ENCODE assay signal across 18 cellular contexts in genomic region chr11:8344346-8344745, GRCh38.
DNase-seq lines count a peak whose midpoint lies in the region; ATAC-seq, FAIRE-seq and TF ChIP-seq lines count a peak whose summit lies in the region.
"Had no signal": no experiment of that assay in that cellular context is flagged by ENCODE, and none has a peak within 500 bp of the region (broad histone marks: within the 10 kb centered on the region; RNA-seq: fewer than 3 reads in every experiment).

No MANE protein-coding gene starts in this region.

- H3K27ac Mint-ChIP-seq in activated naive CD4-positive, alpha-beta T cell treated with anti-CD3 and anti-CD28 coated beads, Interleukin-2, amount 50 U/mL, for 72 hours, result no peak overlapping the region
- H3K27ac Mint-ChIP-seq: CD4-positive, CD25-positive, alpha-beta regulatory T cell; CD8-positive, alpha-beta T cell had no signal

- H3K9ac ChIP-seq in OCI-LY3 (ENCODE audit: low read length), result no peak overlapping the region; the same call in 1 of the 2 replicates
- H3K9ac ChIP-seq in K562 (ENCODE audit: insufficient read depth in 1 of 2, low read depth in 2 of 2, low read length in 2 of 2), result no peak overlapping the region
- H3K9ac ChIP-seq: BLaER1 had no signal

- no peak for TF ChIP-seq RAD21 in K562 (CRISPR knock-in tag; conservative IDR thresholded peaks at IDR 0.05 in 1 of 2, IDR thresholded peaks at IDR 0.05 in 1 of 2)

- H3K4me2 ChIP-seq in OCI-LY3 (ENCODE audit: low read length), result peak overlapping the region; percentile 99; the same call in 1 of the 2 replicates
- no peak overlapping the region for H3K4me2 ChIP-seq in K562 (ENCODE audit: insufficient read depth, low read length)

- WGBS in K562 (ENCODE audit: insufficient coverage, low coverage, missing lambda C conversion rate), result 4% methylated on average over 3 of the region's 3 CpGs
- WGBS in spleen, 5 donors, result 63 to 80% (median 77%) methylated on average over 3 of the region's 3 CpGs

- DNase-seq in K562 (ENCODE audit: extremely low read depth in 1 of 4, low spot score in 3 of 4), result no peak
- DNase-seq in spleen, result no peak
- no peak for DNase-seq in activated naive CD4-positive, alpha-beta T cell treated with anti-CD3 and anti-CD28 coated beads, Interleukin-2, amount 50 U/mL, for 72 hours (ENCODE audit: low spot score in 2 of 2)
- DNase-seq in activated T-cell treated with anti-CD3 and anti-CD28 coated beads for 4 hours, result no peak
- DNase-seq: Caco-2; CD4-positive, CD25-positive, alpha-beta regulatory T cell; CD8-positive, alpha-beta T cell; DMS153; DND-41; GOT3 had no signal

- H3K9me3 Mint-ChIP-seq in activated naive CD4-positive, alpha-beta T cell treated with anti-CD3 and anti-CD28 coated beads, Interleukin-2, amount 50 U/mL, for 72 hours, result peaks cover 0 to 6% of the 10 kb centered on the region in 2 donors
- H3K9me3 Mint-ChIP-seq: CD8-positive, alpha-beta T cell had no signal

- no peak for TF ChIP-seq POLR2A in K562 (conservative IDR thresholded peaks at IDR 0.05)
- no peak for TF ChIP-seq POLR2A in spleen (IDR thresholded peaks at IDR 0.05)

- in situ Hi-C loops in K562 (cut with MboI), result no loop called here

- H3K79me2 ChIP-seq in OCI-LY3 (ENCODE audit: low read length), result no peaks in the 10 kb centered on the region
- H3K79me2 ChIP-seq in K562 (ENCODE audit: control insufficient read depth, insufficient read depth, low read length), result no peaks in the 10 kb centered on the region

- H3K9me3 ChIP-seq in HEK293 (ENCODE audit: control insufficient read depth, insufficient read depth, low read depth, low read length) (no peaks in the 10 kb centered on the region), OCI-LY3 (ENCODE audit: insufficient read depth, low read length) (0 out of 2 replicates have a peak, but pooled peaks cover 5% of the 10 kb centered on the region), K562 (replicated peaks; ENCODE audit: control insufficient read depth, insufficient read depth, low read depth, low read length) (no peaks in the 10 kb centered on the region), spleen (peaks cover 0 to 9% (median 0%) of the 10 kb centered on the region in 8 donors)
- H3K9me3 ChIP-seq: Caco-2, HAP-1 had no signal

- TF ChIP-seq CTCF in HEK293 (tag by site-specific recombination; IDR thresholded peaks at IDR 0.05), result no peak
- no peak for TF ChIP-seq CTCF in OCI-LY3 (IDR thresholded peaks at IDR 0.05; ENCODE audit: low read depth, low read length)
- TF ChIP-seq CTCF in K562 (IDR thresholded peaks at IDR 0.05 in 2 of 3, conservative IDR thresholded peaks at IDR 0.05 in 1 of 3; ENCODE audit: insufficient read depth in 2 of 3, low read depth in 1 of 3, low read length in 3 of 3), result no peak
- TF ChIP-seq CTCF in spleen (IDR thresholded peaks at IDR 0.05 in 8 of 11, conservative IDR thresholded peaks at IDR 0.05 in 3 of 11), result no peak

- H3K27ac ChIP-seq in HEK293 (ENCODE audit: extremely low read depth, low read depth, low read length), result no peak overlapping the region
- H3K27ac ChIP-seq in OCI-LY3 (ENCODE audit: low read length), result no peak overlapping the region
- H3K27ac ChIP-seq in K562 (ENCODE audit: extremely low read depth, low read depth, low read length), result no peak overlapping the region
- no peak overlapping the region for H3K27ac ChIP-seq in spleen
- H3K27ac ChIP-seq: BLaER1, C4-2B had no signal

- no TSS peak for BruUV-seq in K562 (replicated peaks; lab: Mats Ljungman, UMichigan)

- H4K20me1 ChIP-seq in OCI-LY3 (ENCODE audit: insufficient read depth, low read length), result no peaks in the 10 kb centered on the region
- H4K20me1 ChIP-seq in K562 (replicated peaks; ENCODE audit: control insufficient read depth, insufficient read depth, low read length), result no peaks in the 10 kb centered on the region; the same call in 1 of the 2 replicates
- H4K20me1 ChIP-seq: BLaER1 had no signal

- intact Hi-C loops in K562 (cut with micrococcal nuclease) (no loop called here), spleen (cut with DNase I; ENCODE audit: low total_unique reads) (no loop called here)

- POLR2A ChIA-PET in HEK293 (lab: Yijun Ruan, JAX), result no interaction called here
- POLR2A ChIA-PET in K562 (lab: Yijun Ruan, JAX), result interaction anchor here (0.6 kb wide), 1 partner anchor 13 kb away, joined by 3 read pairs; no protein-coding TSS in a partner anchor

- no peaks in the 10 kb centered on the region for H3K36me3 Mint-ChIP-seq in activated naive CD4-positive, alpha-beta T cell treated with anti-CD3 and anti-CD28 coated beads, Interleukin-2, amount 50 U/mL, for 72 hours
- H3K36me3 Mint-ChIP-seq: CD4-positive, CD25-positive, alpha-beta regulatory T cell; CD8-positive, alpha-beta T cell had no signal

- no peaks in the 10 kb centered on the region for H3K27me3 ChIP-seq in OCI-LY3 (ENCODE audit: low read depth, low read length)
- H3K27me3 ChIP-seq in K562 (ENCODE audit: control insufficient read depth in 2 of 2, insufficient read depth in 2 of 2, low read length in 2 of 2), result peaks cover 3 to 40% of the 10 kb centered on the region in 2 experiments; a peak in 4 of 5 replicates
- H3K27me3 ChIP-seq in spleen (replicated peaks in 1 of 7), result peaks cover 0 to 6% (median 0%) of the 10 kb centered on the region in 7 donors
- H3K27me3 ChIP-seq: BLaER1 had no signal

- H2AFZ ChIP-seq in OCI-LY3 (ENCODE audit: low read depth, low read length) (no peak overlapping the region), K562 (ENCODE audit: low read depth, low read length) (no peak overlapping the region)

- no peak for TF ChIP-seq EP300 in K562 (IDR thresholded peaks at IDR 0.05; ENCODE audit: low read length)

- FAIRE-seq in K562 (lab: Jason Lieb, UNC), result no peak
- FAIRE-seq: G401.6, GM12892, H54 had no signal

- CTCF ChIA-PET in HEK293 (lab: Yijun Ruan, JAX), result interaction anchor here (0.6 to 0.7 kb wide), 3 partner anchors 14 to 568 kb away, joined by 3 to 4 read pairs (median 3); no protein-coding TSS in a partner anchor
- CTCF ChIA-PET in K562 (lab: Yijun Ruan, JAX; ENCODE audit: low intra/inter-chr PET ratio), result no interaction called here

- H3K4me1 ChIP-seq in HEK293 (ENCODE audit: control insufficient read depth, insufficient read depth, low read length) (no peaks in the 10 kb centered on the region), OCI-LY3 (ENCODE audit: low read length) (peaks cover 56% of the 10 kb centered on the region), K562 (replicated peaks in 1 of 2; ENCODE audit: control insufficient read depth in 2 of 2, insufficient read depth in 2 of 2, low read length in 2 of 2) (no peaks in the 10 kb centered on the region), spleen (peaks cover 0 to 29% (median 20%) of the 10 kb centered on the region in 6 donors)
- H3K4me1 ChIP-seq: Caco-2, HAP-1 had no signal

- H3K36me3 ChIP-seq in HEK293 (ENCODE audit: control insufficient read depth in 2 of 2, insufficient read depth in 1 of 2, low read length in 2 of 2), result no peaks in the 10 kb centered on the region
- H3K36me3 ChIP-seq in OCI-LY3 (replicated peaks; ENCODE audit: low read depth, low read length), result peaks cover 9% of the 10 kb centered on the region
- H3K36me3 ChIP-seq in K562 (ENCODE audit: control insufficient read depth, insufficient read depth, low read length), result no peaks in the 10 kb centered on the region
- H3K36me3 ChIP-seq in spleen, result no peaks in the 10 kb centered on the region
- H3K36me3 ChIP-seq: BLaER1, HAP-1 had no signal

- no peak for ATAC-seq in K562
- ATAC-seq in activated naive CD4-positive, alpha-beta T cell treated with anti-CD3 and anti-CD28 coated beads, Interleukin-2, amount 50 U/mL, for 72 hours, result no peak
- ATAC-seq: CD8-positive, alpha-beta T cell had no signal

- H3K9me1 ChIP-seq in K562 (ENCODE audit: control insufficient read depth, insufficient read depth, low read length), result no peaks in the 10 kb centered on the region

- H3K4me3 ChIP-seq in HEK293 (ENCODE audit: low read depth, low read length) (no peak overlapping the region), OCI-LY3 (ENCODE audit: low read length) (no peak overlapping the region), K562 (no peak overlapping the region), spleen (no peak overlapping the region)
- H3K4me3 ChIP-seq: BLaER1, HAP-1 had no signal

TF ChIP-seq in HEK293, 187 proteins besides CTCF, POLR2A, EP300 and RAD21:
- TF ChIP-seq ZNF174 (tag by site-specific recombination; IDR thresholded peaks at IDR 0.05), result no peak
- TF ChIP-seq GLIS1 (tag by site-specific recombination; IDR thresholded peaks at IDR 0.05), result no peak
- TF ChIP-seq ZSCAN23 (tag by site-specific recombination; IDR thresholded peaks at IDR 0.05), result no peak
- TF ChIP-seq ZNF266 (tag by site-specific recombination; IDR thresholded peaks at IDR 0.05; ENCODE audit: low read depth), result no peak
- TF ChIP-seq MYNN (tag by site-specific recombination; IDR thresholded peaks at IDR 0.05; ENCODE audit: borderline replicate concordance), result no peak
- peak; percentile 65; the same call in 1 of the 2 replicates for TF ChIP-seq ZNF768 (tag by site-specific recombination; IDR thresholded peaks at IDR 0.05)

TF ChIP-seq in K562, 482 proteins besides CTCF, POLR2A, EP300 and RAD21:
- TF ChIP-seq ZNF133 (CRISPR knock-in tag; IDR thresholded peaks at IDR 0.05), result no peak
- TF ChIP-seq ZFP36 (IDR thresholded peaks at IDR 0.05; ENCODE audit: low read depth, low read length, partially characterized antibody), result peak; percentile 66
- TF ChIP-seq RBM25 (IDR thresholded peaks at IDR 0.05; ENCODE audit: low read depth, low read length, severe bottlenecking), result peak; percentile 87
- TF ChIP-seq MTA1 (IDR thresholded peaks at IDR 0.05; ENCODE audit: borderline replicate concordance), result no peak
- no peak for TF ChIP-seq TCFL5 (CRISPR knock-in tag; conservative IDR thresholded peaks at IDR 0.05)
- no peak for TF ChIP-seq SAFB (IDR thresholded peaks at IDR 0.05; ENCODE audit: borderline replicate concordance, low read depth, low read length)
- 0 out of 2 replicates have a peak, but pooled peaks have one; percentile 18 for TF ChIP-seq BCOR (IDR thresholded peaks at IDR 0.05)
- no peak for TF ChIP-seq RBM39 (optimal IDR thresholded peaks at IDR 0.05; ENCODE audit: low read depth, low read length)
- no peak for TF ChIP-seq SRSF7 (optimal IDR thresholded peaks at IDR 0.05; ENCODE audit: low read depth, low read length)
- no peak for TF ChIP-seq EWSR1 (IDR thresholded peaks at IDR 0.05; ENCODE audit: borderline replicate concordance, low read depth, partially characterized antibody)
